12 cellular contexts compared by ENCODE assay signal in genomic region chr6:37456816-37457560, GRCh38. TPM values are rescaled to one million over a fixed set of nuclear protein-coding genes. Genes with fewer than 3 reads are reported as not detected.
DNase-seq lines count a peak whose midpoint lies in the region; ATAC-seq and TF ChIP-seq lines count a peak whose summit lies in the region.
"Had no signal": no experiment of that assay in that cellular context is flagged by ENCODE, and none has a peak within 500 bp of the region (broad histone marks: within the 10 kb centered on the region; RNA-seq: fewer than 3 reads in every experiment).

No MANE protein-coding gene starts in this region.

- no peak overlapping the region for H3K9ac ChIP-seq in colonic mucosa (ENCODE audit: low read depth in 2 of 2, low read length in 2 of 2)

- no peaks in the 10 kb centered on the region for H3K9me3 Mint-ChIP-seq in HFFc6
- H3K9me3 Mint-ChIP-seq: CD4-positive, alpha-beta T cell; immature natural killer cell had no signal

- H3K27ac Mint-ChIP-seq in HFFc6 = peak overlapping the region; percentile 98
- H3K27ac Mint-ChIP-seq: CD4-positive, alpha-beta T cell had no signal

- peaks cover 55% of the 10 kb centered on the region for H3K4me1 Mint-ChIP-seq in HFFc6 (ENCODE audit: low read depth)

- H3K36me3 ChIP-seq in brain microvascular endothelial cell (replicated peaks) (peaks cover 31% of the 10 kb centered on the region), colonic mucosa (no peaks in the 10 kb centered on the region)

- H3K4me3 Mint-ChIP-seq in HFFc6 = peak overlapping the region; percentile 71
- H3K4me3 Mint-ChIP-seq: CD4-positive, alpha-beta T cell; immature natural killer cell had no signal

- intact Hi-C loops in colonic mucosa (cut with DNase I) = no loop called here

- H3K9me3 ChIP-seq in AG04450 (ENCODE audit: control insufficient read depth, insufficient read depth, low read length) = no peaks in the 10 kb centered on the region
- H3K9me3 ChIP-seq in colonic mucosa = no peaks in the 10 kb centered on the region

- in situ Hi-C loops in brain microvascular endothelial cell (cut with HindIII; ENCODE audit: low pct_ligation_motif_present, low sequenced_read_pairs) = no loop called here

- POLR2A ChIA-PET in AG04450 (lab: Yijun Ruan, JAX) = interaction anchor here (0.6 to 0.9 kb wide), 2 partner anchors 23 to 24 kb away, joined by 3 read pairs; partner anchors contain the start of gene CMTR1

- H3K27ac ChIP-seq in AG04450 (ENCODE audit: low read depth, low read length) (peak overlapping the region; percentile 48), brain microvascular endothelial cell (peak overlapping the region; percentile 35), colonic mucosa (no peak overlapping the region)

- H3K27me3 Mint-ChIP-seq in HFFc6 (ENCODE audit: insufficient read depth) = peaks cover 2% of the 10 kb centered on the region
- H3K27me3 Mint-ChIP-seq: CD4-positive, alpha-beta T cell had no signal

- DNase-seq in AG04450 (ENCODE audit: low read depth, low spot score) (peak; percentile 23), HFFc6 (peak; percentile 90), brain microvascular endothelial cell (peak; percentile 40), iris pigment epithelial cell (ENCODE audit: low read depth) (peak; percentile 88), mesenteric fat pad (ENCODE audit: low spot score) (no peak), colonic mucosa (no peak), HuH-7.5 (ENCODE audit: low spot score) (no peak)
- DNase-seq: CD4-positive, alpha-beta T cell; immature natural killer cell; SIG-M5; stimulated activated CD4-positive, alpha-beta T cell treated with anti-CD3 and anti-CD28 coated beads, Interleukin-4, amount 100 ng/mL, for 1 hour had no signal

- H3K36me3 Mint-ChIP-seq in HFFc6 (ENCODE audit: low read depth) = peaks cover 62% of the 10 kb centered on the region

- H3K4me3 ChIP-seq in AG04450 (ENCODE audit: low read depth, low read length) (no peak overlapping the region), brain microvascular endothelial cell (ENCODE audit: low read depth, low read length) (no peak overlapping the region), colonic mucosa (no peak overlapping the region)

- TF ChIP-seq CTCF in AG04450 (IDR thresholded peaks at IDR 0.05; ENCODE audit: low read depth, low read length) (no peak), HFFc6 (IDR thresholded peaks at IDR 0.05) (no peak), brain microvascular endothelial cell (IDR thresholded peaks at IDR 0.05; ENCODE audit: low read depth, low read length, missing control alignments) (no peak), colonic mucosa (IDR thresholded peaks at IDR 0.05) (no peak)

- no peaks in the 10 kb centered on the region for H3K4me1 ChIP-seq in colonic mucosa

- CTCF ChIA-PET in AG04450 (lab: Charles Lee) = interaction anchor here (0.8 to 0.9 kb wide), 2 partner anchors 131 to 235 kb away, joined by 3 to 4 read pairs; no protein-coding TSS in a partner anchor

- ATAC-seq in HG02610 (IDR thresholded peaks at IDR 0.05; ENCODE audit: unreplicated experiment) = no peak

- H3K27me3 ChIP-seq in AG04450 (ENCODE audit: control insufficient read depth, insufficient read depth, low read length) (no peaks in the 10 kb centered on the region), brain microvascular endothelial cell (replicated peaks) (no peaks in the 10 kb centered on the region), colonic mucosa (no peaks in the 10 kb centered on the region)

RNA-seq across cellular contexts. Expression of gene CMTR1, which starts 24.0 kb away (rescaled TPM):
- 25.1 and 26.8 TPM in 2 replicates for polyA plus RNA-seq in AG04450 (2011; rRNA removed)
- polyA minus RNA-seq in AG04450 (2011; rRNA and poly(A)+ RNA removed) = 26.1 and 30.3 TPM in 2 replicates
- 10 to 100 TPM; 36.1 to 42.2 (median 37.6) TPM for total RNA-seq in HFFc6 (2021; fragmentation: NEBNext Ultra II Directional; extraction: Animal tissue kit (Norgen Biotek cat#: 25700))
- total RNA-seq in mesenteric fat pad (28.5 TPM), colonic mucosa (10 to 100 TPM; 20.3 to 24.4 TPM)

RNA-seq across cellular contexts. Expression of gene CCDC167, which starts 42.7 kb away (rescaled TPM):
- 27.3 and 33.3 TPM in 2 replicates for polyA plus RNA-seq in AG04450 (2011; rRNA removed)
- polyA minus RNA-seq in AG04450 (2011; rRNA and poly(A)+ RNA removed) = 10.8 and 11.3 TPM in 2 replicates
- total RNA-seq in HFFc6 (2021; fragmentation: NEBNext Ultra II Directional; extraction: Animal tissue kit (Norgen Biotek cat#: 25700)) = 10 to 100 TPM; 19.0 to 23.8 (median 22.4) TPM
- total RNA-seq in mesenteric fat pad (14.6 TPM), colonic mucosa (10 to 100 TPM; 11.8 to 31.8 TPM)

Comparison
In these comparisons a context has a peak if more than half of its experiments do, and no peak if none do; other contexts are left out.
1. DNase-seq: peak in AG04450 (single experiment), HFFc6 (single experiment), brain microvascular endothelial cell (single experiment) and iris pigment epithelial cell (single experiment); none in mesenteric fat pad (single experiment), colonic mucosa (single experiment) and HuH-7.5 (single experiment).